In genomic region chr5:50280461-50280860, GRCh38 we compare ENCODE assay signal across 6 cellular contexts.
DNase-seq lines count a peak whose midpoint lies in the region; FAIRE-seq and TF ChIP-seq lines count a peak whose summit lies in the region.
"Not testable (repeated sequence)": the region's sequence is repeated elsewhere in the genome, so short reads cannot be mapped to it uniquely, and the experiment has no call there.

No MANE protein-coding gene starts in this region.

- not testable (repeated sequence) for H2AFZ ChIP-seq in PC-9

- not testable (repeated sequence) for H3K27me3 ChIP-seq in PC-9 (ENCODE audit: insufficient read depth, low read depth)

- H3K4me2 ChIP-seq in PC-9, result peak overlapping the region; percentile 30; the same call in 1 of the 2 replicates

- DNase-seq in DMS53 (lab: John Stamatoyannopoulos, UW) (peak; percentile 73), NCI-H748 (lab: John Stamatoyannopoulos, UW; ENCODE audit: unreplicated experiment) (peak; percentile 65), PC-9 (peak in 1 of 2 experiments; percentile 14), kidney (peak; percentile 18)

- H3K9me2 ChIP-seq in PC-9 (ENCODE audit: insufficient read depth), result not testable (repeated sequence)

- not testable (repeated sequence) for H3K36me3 ChIP-seq in HEK293 (ENCODE audit: control insufficient read depth in 2 of 2, insufficient read depth in 1 of 2, low read length in 2 of 2); PC-9 (ENCODE audit: low read depth); kidney (ENCODE audit: control insufficient read depth in 1 of 2, insufficient read depth in 2 of 2, low read length in 2 of 2)

- POLR2A ChIA-PET in HEK293 (lab: Yijun Ruan, JAX); PC-9 (lab: Charles Lee; ENCODE audit: unreplicated experiment): not testable (repeated sequence)

- FAIRE-seq in kidney (lab: Jason Lieb, UNC), result not testable (repeated sequence)

- CTCF ChIA-PET in HEK293 (lab: Yijun Ruan, JAX); PC-9 (lab: Charles Lee): not testable (repeated sequence)

- intact Hi-C loops in PC-9 (cut with micrococcal nuclease; ENCODE audit: unreplicated experiment); kidney (cut with DNase I): not testable (repeated sequence)

- H4K20me1 ChIP-seq in PC-9 (ENCODE audit: insufficient read depth), result not testable (repeated sequence)

- BruUV-seq in PC-9 (replicated peaks; lab: Mats Ljungman, UMichigan), result not testable (repeated sequence)

- H3F3A ChIP-seq in PC-9 (ENCODE audit: insufficient read depth, low read depth), result not testable (repeated sequence)

- not testable (repeated sequence) for H3K4me3 ChIP-seq in HEK293 (ENCODE audit: low read depth, low read length); PC-9; kidney (ENCODE audit: low read length in 2 of 2)

- not testable (repeated sequence) for H3K4me1 ChIP-seq in HEK293 (ENCODE audit: control insufficient read depth, insufficient read depth, low read length); PC-9 (replicated peaks; ENCODE audit: insufficient read depth); kidney (ENCODE audit: control insufficient read depth in 1 of 2, insufficient read depth in 1 of 2, low read depth in 1 of 2, low read length in 2 of 2)

- H3K79me2 ChIP-seq in PC-9 (ENCODE audit: low read depth), result not testable (repeated sequence)

- not testable (repeated sequence) for TF ChIP-seq CTCF in C4-2B (conservative IDR thresholded peaks at IDR 0.05); HEK293 (tag by site-specific recombination; IDR thresholded peaks at IDR 0.05); PC-9 (conservative IDR thresholded peaks at IDR 0.05); kidney (IDR thresholded peaks at IDR 0.05; ENCODE audit: borderline replicate concordance, extremely low read depth, insufficient read depth)

- not testable (repeated sequence) for H3K9me3 ChIP-seq in HEK293 (ENCODE audit: control insufficient read depth, insufficient read depth, low read depth, low read length); PC-9 (ENCODE audit: insufficient read depth, low read depth); kidney (ENCODE audit: control insufficient read depth in 1 of 2, low read length in 2 of 2)

- H3K9ac ChIP-seq in kidney (ENCODE audit: low read length in 2 of 2), result not testable (repeated sequence)

- peak overlapping the region; percentile 35 for H3K27ac ChIP-seq in C4-2B
- H3K27ac ChIP-seq in HEK293 (ENCODE audit: extremely low read depth, low read depth, low read length); PC-9; kidney (ENCODE audit: low read depth in 2 of 2, low read length in 2 of 2): not testable (repeated sequence)

TF ChIP-seq in HEK293, 187 proteins besides CTCF, POLR2A, EP300 and RAD21:
- TF ChIP-seq, protein P1, sequence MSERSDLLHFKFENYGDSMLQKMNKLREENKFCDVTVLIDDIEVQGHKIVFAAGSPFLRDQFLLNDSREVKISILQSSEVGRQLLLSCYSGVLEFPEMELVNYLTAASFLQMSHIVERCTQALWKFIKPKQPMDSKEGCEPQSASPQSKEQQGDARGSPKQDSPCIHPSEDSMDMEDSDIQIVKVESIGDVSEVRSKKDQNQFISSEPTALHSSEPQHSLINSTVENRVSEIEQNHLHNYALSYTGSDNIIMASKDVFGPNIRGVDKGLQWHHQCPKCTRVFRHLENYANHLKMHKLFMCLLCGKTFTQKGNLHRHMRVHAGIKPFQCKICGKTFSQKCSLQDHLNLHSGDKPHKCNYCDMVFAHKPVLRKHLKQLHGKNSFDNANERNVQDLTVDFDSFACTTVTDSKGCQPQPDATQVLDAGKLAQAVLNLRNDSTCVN (tag by site-specific recombination; optimal IDR thresholded peaks at IDR 0.05), result peak; percentile 13
